ENCODE assay signal across 8 cellular contexts in the genomic region with DNA sequence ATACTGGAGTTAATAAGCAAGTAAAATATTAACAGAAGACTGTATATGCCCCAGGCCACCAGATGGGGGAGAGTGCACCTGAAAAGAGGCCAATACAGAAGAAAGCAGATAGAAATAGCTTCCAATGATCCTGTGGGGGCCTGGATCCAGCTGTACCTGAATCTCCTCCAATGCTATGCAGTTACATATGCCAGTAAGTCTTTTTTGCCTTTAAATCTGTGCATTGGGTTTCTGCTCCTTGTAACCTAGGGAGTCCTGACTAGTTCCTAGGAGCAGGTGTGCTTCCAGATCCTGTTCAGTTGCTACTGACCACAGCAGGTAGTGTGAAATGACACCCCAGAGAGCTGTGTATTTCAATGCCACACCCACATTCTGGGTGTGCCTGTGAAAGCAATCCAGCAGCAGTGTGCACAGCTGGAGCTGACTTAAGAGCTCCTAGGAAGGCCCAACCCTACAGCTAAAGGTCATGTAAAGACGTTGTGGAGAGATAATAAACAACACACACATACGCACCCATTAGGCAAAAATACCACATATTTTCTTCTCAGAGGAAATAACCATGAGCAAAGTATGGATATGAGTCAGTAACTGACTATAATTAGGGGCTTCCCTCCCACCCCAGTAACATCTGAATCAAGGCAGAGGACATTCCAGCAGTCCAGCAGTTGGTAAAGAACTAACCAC.
A peak's percentile ranks its signal among the peaks of the same experiment; 100 is the strongest.
DNase-seq lines count a peak whose midpoint lies in the region; ATAC-seq and TF ChIP-seq lines count a peak whose summit lies in the region.

No MANE protein-coding gene starts in this region.

- ATAC-seq in GM18505 (IDR thresholded peaks at IDR 0.05; ENCODE audit: unreplicated experiment) (peak; percentile 82), HG02852 (IDR thresholded peaks at IDR 0.05; ENCODE audit: unreplicated experiment) (peak; percentile 80)

- DNase-seq in NOMO-1 treated with dmso at 0.1 percent for 144 hours (lab: John Stamatoyannopoulos, UW; ENCODE audit: unreplicated experiment) (peak; percentile 22), epithelial cell of prostate (ENCODE audit: low read depth, low spot score) (peak; percentile 66), stromal cell of bone marrow (ENCODE audit: low read depth) (peak; percentile 56), SKM-1 treated with dmso at 0.1 percent for 144 hours (lab: John Stamatoyannopoulos, UW; ENCODE audit: unreplicated experiment) (no peak)
- DNase-seq in stimulated activated CD4-positive, alpha-beta T cell treated with anti-CD3 and anti-CD28 coated beads, Interleukin-2, amount 100 ng/mL, for 48 hours, result no peak

- TF ChIP-seq POLR2A in GM18505 (IDR thresholded peaks at IDR 0.05; ENCODE audit: borderline replicate concordance, extremely low read depth, insufficient read depth, insufficient read length), result no peak

- peaks cover 38 to 55% (median 44%) of the 10 kb centered on the region in 10 experiments for H3K4me1 ChIP-seq in BLaER1 treated with 17β-estradiol and CSF1 and Interleukin-3, amounts not matched to agents 10 nM and 100 nM

- H3K4me2 ChIP-seq in BLaER1 treated with 17β-estradiol and CSF1 and Interleukin-3, amounts not matched to agents 10 nM and 100 nM, result peak overlapping the region; percentile 54 to 85 (median 70)

- H3K36me3 ChIP-seq in BLaER1 treated with 17β-estradiol and CSF1 and Interleukin-3, amounts not matched to agents 10 nM and 100 nM, result no peaks in the 10 kb centered on the region

- H3K4me3 ChIP-seq in BLaER1 treated with 17β-estradiol and CSF1 and Interleukin-3, amounts not matched to agents 10 nM and 100 nM, result no peak overlapping the region

- peak overlapping the region in 9 of 11 experiments; percentile 40 to 63 (median 51); a peak in 12 of 22 replicates for H3K9ac ChIP-seq in BLaER1 treated with 17β-estradiol and CSF1 and Interleukin-3, amounts not matched to agents 10 nM and 100 nM

- peaks cover 0 to 15% (median 0%) of the 10 kb centered on the region in 11 experiments; a peak in 3 of 22 replicates for H3K9me3 ChIP-seq in BLaER1 treated with 17β-estradiol and CSF1 and Interleukin-3, amounts not matched to agents 10 nM and 100 nM (replicated peaks in 1 of 11)

- no peaks in the 10 kb centered on the region for H3K27me3 ChIP-seq in BLaER1 treated with 17β-estradiol and CSF1 and Interleukin-3, amounts not matched to agents 10 nM and 100 nM

- H3K27ac ChIP-seq in BLaER1 treated with 17β-estradiol and CSF1 and Interleukin-3, amounts not matched to agents 10 nM and 100 nM, result peak overlapping the region in 10 of 11 experiments; percentile 32 to 77 (median 72); a peak in 19 of 22 replicates
- H3K27ac ChIP-seq in epithelial cell of prostate, result peak overlapping the region; percentile 37

- no peaks in the 10 kb centered on the region; a peak in 1 of 22 replicates for H4K20me1 ChIP-seq in BLaER1 treated with 17β-estradiol and CSF1 and Interleukin-3, amounts not matched to agents 10 nM and 100 nM

Comparison
In these comparisons a context has a peak if more than half of its experiments do, and no peak if none do; other contexts are left out.
1. DNase-seq: peak in NOMO-1 treated with dmso at 0.1 percent for 144 hours (single experiment), epithelial cell of prostate (single experiment) and stromal cell of bone marrow (single experiment); none in SKM-1 treated with dmso at 0.1 percent for 144 hours (single experiment) and stimulated activated CD4-positive, alpha-beta T cell treated with anti-CD3 and anti-CD28 coated beads, Interleukin-2, amount 100 ng/mL, for 48 hours (0 of 2).